In the genomic region with DNA sequence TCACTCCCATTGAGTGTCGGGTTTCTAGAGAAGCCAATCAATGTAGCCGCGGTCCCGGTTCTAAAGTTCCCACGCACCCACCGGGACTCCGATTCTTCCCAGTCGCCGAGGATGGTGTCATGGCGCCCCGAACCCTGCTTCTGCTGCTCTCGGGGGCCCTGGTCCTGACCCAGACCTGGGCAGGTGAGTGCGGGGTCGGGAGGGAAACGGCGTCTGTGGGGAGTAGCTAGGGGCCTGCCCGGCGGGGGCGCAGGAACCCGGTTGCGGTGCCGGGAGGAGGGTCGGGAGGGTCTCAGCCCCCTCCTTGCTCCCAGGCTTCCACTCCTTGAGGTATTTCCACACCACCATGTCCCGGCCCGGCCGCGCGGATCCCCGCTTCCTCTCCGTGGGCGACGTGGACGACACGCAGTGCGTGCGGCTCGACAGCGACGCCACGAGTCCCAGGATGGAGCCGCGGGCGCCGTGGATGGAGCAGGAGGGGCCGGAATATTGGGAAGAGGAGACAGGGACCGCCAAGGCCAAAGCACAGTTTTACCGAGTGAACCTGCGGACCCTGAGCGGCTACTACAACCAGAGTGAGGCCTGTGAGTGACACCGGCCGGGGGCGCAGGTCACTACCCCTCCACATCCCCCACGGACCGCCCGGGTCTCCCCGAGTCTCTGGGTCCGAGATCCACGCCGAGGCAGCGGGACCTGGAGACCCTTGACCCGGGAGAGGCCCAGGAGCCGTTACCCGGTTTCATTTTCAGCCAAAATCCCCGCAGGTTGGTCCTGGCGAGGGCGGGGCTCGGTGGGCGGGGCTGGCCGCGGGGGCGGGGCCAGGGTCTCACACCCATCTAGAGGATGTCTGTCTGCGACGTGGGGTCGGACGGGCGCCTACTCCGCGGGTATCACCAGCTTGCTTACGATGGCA, we compare ENCODE assay signal across 8 cellular contexts. TPM values are rescaled to one million over a fixed set of nuclear protein-coding genes. Genes with fewer than 3 reads are reported as not detected.
DNase-seq lines count a peak whose midpoint lies in the region; ATAC-seq and TF ChIP-seq lines count a peak whose summit lies in the region.

No MANE protein-coding gene starts in this region.

- intact Hi-C loops in activated naive CD4-positive, alpha-beta T cell treated with anti-CD3 and anti-CD28 coated beads for 36 hours (cut with micrococcal nuclease) = loop anchor here (1.0 to 10.0 kb wide), 4 partner anchors 40 to 156 kb away; no protein-coding TSS in a partner anchor
- intact Hi-C loops in Right ventricle myocardium superior (cut with DNase I) = no loop called here
- intact Hi-C loops in thyroid gland (cut with DNase I) = no loop called here

- H3K4me1 ChIP-seq in NT2/D1 (ENCODE audit: insufficient read depth, insufficient read length) = no peaks in the 10 kb centered on the region
- H3K4me1 ChIP-seq in parathyroid adenoma = peaks cover 2% of the 10 kb centered on the region
- peaks cover 7 to 12% of the 10 kb centered on the region in 2 donors for H3K4me1 ChIP-seq in thyroid gland

- H3K9me3 Mint-ChIP-seq in activated naive CD4-positive, alpha-beta T cell treated with anti-CD3 and anti-CD28 coated beads for 36 hours = peaks cover 6% of the 10 kb centered on the region

- peak overlapping the region; percentile 40 for H3K4me3 ChIP-seq in NT2/D1 (ENCODE audit: insufficient read length, low read depth)
- H3K4me3 ChIP-seq in parathyroid adenoma (ENCODE audit: low read depth, low read length) = peak overlapping the region; percentile 84
- peak overlapping the region; percentile 56 to 80 (median 62) for H3K4me3 ChIP-seq in thyroid gland (replicated peaks in 1 of 3)

- peak; percentile 98 for ATAC-seq in Right ventricle myocardium superior (ENCODE audit: poor library complexity)

- H3K27ac ChIP-seq in parathyroid adenoma (peak overlapping the region; percentile 33), thyroid gland (peak overlapping the region; percentile 37 to 52 (median 50))

- DNase-seq in COLO668 (lab: John Stamatoyannopoulos, UW; ENCODE audit: unreplicated experiment) (peak; percentile 34), NT2/D1 (ENCODE audit: low read depth, low spot score) (no peak), Right ventricle myocardium superior (peak; percentile 88), thyroid gland (peak; percentile 65 to 68), NCI-H1105 treated with DMSO at 0.1 percent for 48 hours (lab: John Stamatoyannopoulos, UW) (no peak), HuH-7 (ENCODE audit: low spot score) (no peak)
- peak; percentile 82 for DNase-seq in activated naive CD4-positive, alpha-beta T cell treated with anti-CD3 and anti-CD28 coated beads for 36 hours

- H3K36me3 ChIP-seq in NT2/D1 (ENCODE audit: insufficient read depth, insufficient read length, low read length) (no peaks in the 10 kb centered on the region), parathyroid adenoma (ENCODE audit: control insufficient read depth, insufficient read depth, low read length) (no peaks in the 10 kb centered on the region), thyroid gland (no peaks in the 10 kb centered on the region)

- TF ChIP-seq CTCF in parathyroid adenoma (IDR thresholded peaks at IDR 0.05) (peak; percentile 23), thyroid gland (IDR thresholded peaks at IDR 0.05) (peak in 5 of 6 experiments; percentile 28 to 63 (median 36))

- H3K9ac ChIP-seq in NT2/D1 (ENCODE audit: insufficient read length, low read depth) (peak overlapping the region; percentile 56), parathyroid adenoma (no peak overlapping the region)

- no peaks in the 10 kb centered on the region for H3K79me2 ChIP-seq in parathyroid adenoma

- peak overlapping the region; percentile 84 for H3K4me2 ChIP-seq in parathyroid adenoma (ENCODE audit: low read length)

- H3K27ac Mint-ChIP-seq in activated naive CD4-positive, alpha-beta T cell treated with anti-CD3 and anti-CD28 coated beads for 36 hours = no peak overlapping the region

- no peaks in the 10 kb centered on the region; the same call in 1 of the 2 replicates for H3K9me3 ChIP-seq in NT2/D1 (ENCODE audit: insufficient read depth, low read length)
- no peaks in the 10 kb centered on the region for H3K9me3 ChIP-seq in parathyroid adenoma (ENCODE audit: control insufficient read depth, low read length)
- no peaks in the 10 kb centered on the region for H3K9me3 ChIP-seq in thyroid gland

- no peak for TF ChIP-seq POLR2A in thyroid gland (IDR thresholded peaks at IDR 0.05)

- peak overlapping the region; percentile 77 for H3K4me3 Mint-ChIP-seq in activated naive CD4-positive, alpha-beta T cell treated with anti-CD3 and anti-CD28 coated beads for 36 hours

- H3K4me1 Mint-ChIP-seq in activated naive CD4-positive, alpha-beta T cell treated with anti-CD3 and anti-CD28 coated beads for 36 hours (ENCODE audit: low read depth) = peaks cover 12% of the 10 kb centered on the region

- 0 to 2% methylated on average over 2 to 49 of the region's 79 CpGs for WGBS in thyroid gland, 2 donors

- no peaks in the 10 kb centered on the region for H3K36me3 Mint-ChIP-seq in activated naive CD4-positive, alpha-beta T cell treated with anti-CD3 and anti-CD28 coated beads for 36 hours (ENCODE audit: low read depth)

- H3K27me3 ChIP-seq in NT2/D1 (ENCODE audit: insufficient read depth, insufficient read length) (peaks cover 42% of the 10 kb centered on the region), parathyroid adenoma (ENCODE audit: control insufficient read depth, insufficient read depth, low read length) (no peaks in the 10 kb centered on the region), thyroid gland (no peaks in the 10 kb centered on the region)

- CTCF ChIA-PET in activated naive CD4-positive, alpha-beta T cell treated with anti-CD3 and anti-CD28 coated beads for 36 hours (lab: Charles Lee) = interaction anchor here (1.0 to 1.6 kb wide), 3 partner anchors 10 to 42 kb away, joined by 3 read pairs; no protein-coding TSS in a partner anchor

- H3K27me3 Mint-ChIP-seq in activated naive CD4-positive, alpha-beta T cell treated with anti-CD3 and anti-CD28 coated beads for 36 hours (ENCODE audit: low read depth) = peaks cover 14% of the 10 kb centered on the region

- peak overlapping the region; percentile 98 for H2AFZ ChIP-seq in parathyroid adenoma

RNA-seq across cellular contexts. Expression of gene HLA-G, which starts 35.2 kb away (rescaled TPM):
- under 1 TPM in 1 of 2 experiments, not detected in 1; 0.22 TPM for total RNA-seq in activated naive CD4-positive, alpha-beta T cell treated with anti-CD3 and anti-CD28 coated beads for 36 hours
- total RNA-seq in Right ventricle myocardium superior (not detected), thyroid gland (1 to 10 TPM in 1 of 4 donors, under 1 TPM in 1, not detected in 2; 0.45 to 2.3 TPM)

Comparison
In these comparisons a context has a peak if more than half of its experiments do, and no peak if none do; other contexts are left out.
1. DNase-seq: peak in COLO668 (single experiment), activated naive CD4-positive, alpha-beta T cell treated with anti-CD3 and anti-CD28 coated beads for 36 hours (single experiment), Right ventricle myocardium superior (single experiment) and thyroid gland (2 of 2); none in NT2/D1 (single experiment), NCI-H1105 treated with DMSO at 0.1 percent for 48 hours (single experiment) and HuH-7 (single experiment).
2. Peak in every context shown above with its lines, with median percentiles within 50 percentile points of each other: H3K4me3 ChIP-seq.